In genomic region chr1:168466703-168467081, GRCh38 we compare ENCODE assay signal across 9 cellular contexts.
DNase-seq lines count a peak whose midpoint lies in the region; ATAC-seq, FAIRE-seq and TF ChIP-seq lines count a peak whose summit lies in the region.
"Had no signal": no experiment of that assay in that cellular context is flagged by ENCODE, and none has a peak within 500 bp of the region (broad histone marks: within the 10 kb centered on the region; RNA-seq: fewer than 3 reads in every experiment).

No MANE protein-coding gene starts in this region.

- H3K4me1 ChIP-seq in small intestine (ENCODE audit: control insufficient read depth in 2 of 2, insufficient read depth in 1 of 2, low read depth in 1 of 2, low read length in 1 of 2) = peaks cover 0 to 6% of the 10 kb centered on the region in 2 donors

- no peaks in the 10 kb centered on the region for H3K9me3 ChIP-seq in small intestine (ENCODE audit: control insufficient read depth, low read depth)

- H3K36me3 Mint-ChIP-seq in activated CD8-positive, alpha-beta T cell treated with anti-CD3 and anti-CD28 coated beads for 36 hours (ENCODE audit: low read depth) = peaks cover under 1% of the 10 kb centered on the region

- no peaks in the 10 kb centered on the region for H3K36me3 ChIP-seq in small intestine (ENCODE audit: control insufficient read depth in 2 of 2, insufficient read depth in 2 of 2, low read length in 2 of 2)

- H3K4me3 ChIP-seq in small intestine (ENCODE audit: low read depth in 1 of 2, low read length in 2 of 2) = no peak overlapping the region

- no peak for FAIRE-seq in small intestine (lab: Jason Lieb, UNC)
- FAIRE-seq: islet of Langerhans had no signal

- H3K9me3 Mint-ChIP-seq in activated CD8-positive, alpha-beta T cell treated with anti-CD3 and anti-CD28 coated beads for 36 hours = peaks cover 16% of the 10 kb centered on the region

- CTCF ChIA-PET in activated CD8-positive, alpha-beta T cell treated with anti-CD3 and anti-CD28 coated beads for 36 hours (lab: Charles Lee) = interaction anchor here (0.9 to 5.9 kb wide), 6 partner anchors 10 to 123 kb away, joined by 3 to 38 read pairs (median 4); no protein-coding TSS in a partner anchor

- H3K4me1 Mint-ChIP-seq in activated CD8-positive, alpha-beta T cell treated with anti-CD3 and anti-CD28 coated beads for 36 hours (ENCODE audit: low read depth) = peaks cover 58% of the 10 kb centered on the region

- peak overlapping the region; percentile 91 for H3K27ac Mint-ChIP-seq in activated CD8-positive, alpha-beta T cell treated with anti-CD3 and anti-CD28 coated beads for 36 hours

- peak; percentile 80 for DNase-seq in SIG-M5 treated with dmso at 0.1 percent for 504 hours (lab: John Stamatoyannopoulos, UW; ENCODE audit: unreplicated experiment)
- DNase-seq in SIG-M5 (lab: John Stamatoyannopoulos, UW) = no peak
- no peak for DNase-seq in activated CD8-positive, alpha-beta T cell treated with anti-CD3 and anti-CD28 coated beads for 36 hours
- DNase-seq in small intestine = no peak
- no peak for DNase-seq in NCI-H1105 (lab: John Stamatoyannopoulos, UW)
- DNase-seq in NAMALWA (ENCODE audit: low spot score) = no peak
- DNase-seq in T-helper 9 cell = no peak

- TF ChIP-seq CTCF in activated CD8-positive, alpha-beta T cell treated with anti-CD3 and anti-CD28 coated beads for 36 hours (IDR thresholded peaks at IDR 0.05) = no peak

- H3K27me3 Mint-ChIP-seq in activated CD8-positive, alpha-beta T cell treated with anti-CD3 and anti-CD28 coated beads for 36 hours = no peaks in the 10 kb centered on the region

- ATAC-seq in HG02759 (IDR thresholded peaks at IDR 0.05; ENCODE audit: unreplicated experiment) = peak; percentile 58
- ATAC-seq in activated CD8-positive, alpha-beta T cell treated with anti-CD3 and anti-CD28 coated beads for 36 hours = no peak

- 68 to 84% (median 81%) methylated on average over 1 of the region's 1 CpG for WGBS in small intestine, 3 donors

- H3K4me3 Mint-ChIP-seq in activated CD8-positive, alpha-beta T cell treated with anti-CD3 and anti-CD28 coated beads for 36 hours = peak overlapping the region; percentile 22

- H3K27me3 ChIP-seq in small intestine (ENCODE audit: control insufficient read depth in 2 of 2, insufficient read depth in 2 of 2, low read length in 2 of 2) = no peaks in the 10 kb centered on the region

- H3K27ac ChIP-seq in small intestine (ENCODE audit: low read depth in 1 of 2, low read length in 1 of 2) = peak overlapping the region; percentile 29 to 52

- POLR2A ChIA-PET in activated CD8-positive, alpha-beta T cell treated with anti-CD3 and anti-CD28 coated beads for 36 hours (lab: Charles Lee) = interaction anchor here (0.6 to 1.6 kb wide), 2 partner anchors 21 to 37 kb away, joined by 3 read pairs; no protein-coding TSS in a partner anchor

- intact Hi-C loops in activated CD8-positive, alpha-beta T cell treated with anti-CD3 and anti-CD28 coated beads for 36 hours (cut with micrococcal nuclease) = loop anchor here (5.0 kb wide), 1 partner anchor 46 kb away; no protein-coding TSS in a partner anchor
